In genomic region chr7:10646249-10646648, GRCh38 we compare ENCODE assay signal across 16 cellular contexts.
"Had no signal": no experiment of that assay in that cellular context is flagged by ENCODE, and none has a peak within 500 bp of the region (broad histone marks: within the 10 kb centered on the region; RNA-seq: fewer than 3 reads in every experiment).

No MANE protein-coding gene starts in this region.

- ATAC-seq: activated CD8-positive, alpha-beta memory T cell treated with anti-CD3 and anti-CD28 coated beads, Interleukin-2, amount 10 ng/mL, durations not matched to agents 7 days and 5 days; activated T-cell treated with anti-CD3 and anti-CD28 coated beads, Interleukin-2, amount 50 U/mL, for 4 hours; effector memory CD8-positive, alpha-beta T cell; stimulated activated naive CD8-positive, alpha-beta T cell treated with anti-CD3 and anti-CD28 coated beads, Interleukin-15, Interleukin-2, amounts not matched to agents 100 U/mL and 50 U/mL, for 24 hours had no signal

- H3K27me3 Mint-ChIP-seq: activated CD8-positive, alpha-beta memory T cell treated with anti-CD3 and anti-CD28 coated beads, Interleukin-2, amount 10 ng/mL, durations not matched to agents 7 days and 5 days; activated naive CD8-positive, alpha-beta T cell; dendritic cell treated with granulocyte-macrophage colony-stimulating factor and Interleukin-4, amounts not matched to agents 40 ng/mL and 50 ng/mL, for 4 days; effector memory CD8-positive, alpha-beta T cell; type B pancreatic cell had no signal

- H3K27me3 ChIP-seq: brain microvascular endothelial cell, suprapubic skin had no signal

- H3K27ac Mint-ChIP-seq: activated CD8-positive, alpha-beta memory T cell treated with anti-CD3 and anti-CD28 coated beads, Interleukin-2, amount 10 ng/mL, durations not matched to agents 7 days and 5 days; activated naive CD8-positive, alpha-beta T cell; dendritic cell treated with granulocyte-macrophage colony-stimulating factor and Interleukin-4, amounts not matched to agents 40 ng/mL and 50 ng/mL, for 4 days; effector memory CD8-positive, alpha-beta T cell; memory B cell; type B pancreatic cell had no signal

- DNase-seq: activated CD8-positive, alpha-beta memory T cell treated with anti-CD3 and anti-CD28 coated beads, Interleukin-2, amount 10 ng/mL, durations not matched to agents 7 days and 5 days; activated gamma-delta T cell; activated T-cell treated with anti-CD3 and anti-CD28 coated beads, Interleukin-2, amount 50 U/mL, for 4 hours; brain microvascular endothelial cell; cerebellar nuclear complex; effector memory CD8-positive, alpha-beta T cell; kidney; left ventricle myocardium inferior; stimulated activated CD4-positive, alpha-beta T cell treated with anti-CD3 and anti-CD28 coated beads, Interleukin-2, amount 100 ng/mL, for 48 hours; stimulated activated naive CD8-positive, alpha-beta T cell treated with anti-CD3 and anti-CD28 coated beads, Interleukin-15, Interleukin-2, amounts not matched to agents 100 U/mL and 50 U/mL, for 24 hours had no signal

- H3K4me3 Mint-ChIP-seq: activated CD8-positive, alpha-beta memory T cell treated with anti-CD3 and anti-CD28 coated beads, Interleukin-2, amount 10 ng/mL, durations not matched to agents 7 days and 5 days; activated naive CD8-positive, alpha-beta T cell; activated T-cell treated with anti-CD3 and anti-CD28 coated beads, Interleukin-2, amount 50 U/mL, for 4 hours; dendritic cell treated with granulocyte-macrophage colony-stimulating factor and Interleukin-4, amounts not matched to agents 40 ng/mL and 50 ng/mL, for 4 days; effector memory CD8-positive, alpha-beta T cell; memory B cell; type B pancreatic cell had no signal

- H3K9me3 Mint-ChIP-seq: activated T-cell treated with anti-CD3 and anti-CD28 coated beads, Interleukin-2, amount 50 U/mL, for 4 hours; effector memory CD8-positive, alpha-beta T cell had no signal

- H3K36me3 Mint-ChIP-seq: activated CD8-positive, alpha-beta memory T cell treated with anti-CD3 and anti-CD28 coated beads, Interleukin-2, amount 10 ng/mL, durations not matched to agents 7 days and 5 days; activated naive CD8-positive, alpha-beta T cell; memory B cell; type B pancreatic cell had no signal

- H3K27ac ChIP-seq: brain microvascular endothelial cell, epithelial cell of prostate, left ventricle myocardium inferior, suprapubic skin had no signal

- H3K36me3 ChIP-seq: brain microvascular endothelial cell, left ventricle myocardium inferior, suprapubic skin had no signal

- H3K4me3 ChIP-seq: left ventricle myocardium inferior, suprapubic skin had no signal

- H3K4me1 Mint-ChIP-seq: memory B cell had no signal

- H3K4me1 ChIP-seq: left ventricle myocardium inferior, suprapubic skin had no signal
